ENCODE assay signal across 8 cellular contexts in the genomic region with DNA sequence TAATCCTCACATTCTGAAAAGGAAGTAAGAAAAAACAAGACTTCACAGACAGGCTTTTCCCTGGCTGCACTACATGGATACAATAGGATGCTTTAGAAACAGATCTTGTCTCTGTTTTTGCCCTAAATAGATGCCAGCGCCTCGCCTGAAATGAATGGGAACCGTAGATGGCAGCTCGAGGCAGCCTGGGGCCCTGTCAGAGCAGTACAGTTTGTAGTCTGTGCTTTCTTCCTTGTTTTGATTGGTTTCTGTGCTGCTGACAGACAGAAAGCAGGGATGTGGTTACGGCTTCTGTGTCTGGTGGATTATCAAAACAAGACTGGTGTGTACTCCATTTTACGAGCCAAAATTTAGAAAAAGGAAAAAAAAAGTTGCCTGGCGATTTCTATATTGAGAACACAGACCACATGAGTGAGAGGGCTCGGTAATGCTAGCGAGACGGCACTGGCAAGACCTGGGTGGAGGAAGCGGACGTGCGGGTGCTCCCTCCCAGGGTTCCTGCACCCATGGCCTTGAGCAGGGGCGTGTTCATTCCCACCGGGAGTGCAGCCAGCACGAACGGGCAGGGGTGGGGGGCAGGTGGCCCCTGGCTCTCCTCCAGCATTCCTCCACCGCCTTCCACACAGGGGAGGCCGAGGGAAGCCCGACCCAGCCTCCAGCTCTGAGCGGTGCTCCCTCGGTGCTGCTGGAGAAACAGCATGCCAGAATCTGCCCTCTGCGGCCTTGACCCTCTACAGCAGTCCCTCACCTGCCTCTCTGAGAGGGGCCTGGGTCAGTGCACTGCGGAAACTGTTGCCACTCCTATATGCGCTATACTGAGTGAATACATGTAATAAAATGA. TPM values are rescaled to one million over a fixed set of nuclear protein-coding genes. Genes with fewer than 3 reads are reported as not detected.
DNase-seq lines count a peak whose midpoint lies in the region; ATAC-seq and TF ChIP-seq lines count a peak whose summit lies in the region.

No MANE protein-coding gene starts in this region.

- H3K4me1 ChIP-seq in BE2C (no peaks in the 10 kb centered on the region), left lung (peaks cover 24 to 92% of the 10 kb centered on the region in 2 donors)

- peaks cover 23% of the 10 kb centered on the region for H3K27me3 ChIP-seq in BE2C
- no peaks in the 10 kb centered on the region for H3K27me3 ChIP-seq in left lung

- H3K4me3 ChIP-seq in BE2C (ENCODE audit: low read depth, low read length) (peak overlapping the region; percentile 38), left lung (peak overlapping the region; percentile 34 to 56)

- TF ChIP-seq CTCF in BE2C (IDR thresholded peaks at IDR 0.05; ENCODE audit: low read depth, low read length) (no peak), activated B cell treated with CpG ODN at 0.5 μM for 24 hours (IDR thresholded peaks at IDR 0.05) (no peak), left lung (IDR thresholded peaks at IDR 0.05) (no peak)

- H3K4me1 Mint-ChIP-seq in activated B cell treated with CpG ODN at 0.5 μM for 24 hours = peaks cover 83% of the 10 kb centered on the region

- intact Hi-C loops in activated B cell treated with CpG ODN at 0.5 μM for 24 hours (cut with micrococcal nuclease) (loop anchor here (1.0 to 10.0 kb wide), 9 partner anchors 43 to 695 kb away; a partner anchor contains a TSS), left lung (cut with DNase I) (no loop called here)

- no peaks in the 10 kb centered on the region for H3K36me3 ChIP-seq in BE2C
- no peaks in the 10 kb centered on the region for H3K36me3 ChIP-seq in left lung

- H3K27ac ChIP-seq in left lung = peak overlapping the region; percentile 89 to 95

- peaks cover 5% of the 10 kb centered on the region for H3K36me3 Mint-ChIP-seq in activated B cell treated with CpG ODN at 0.5 μM for 24 hours (ENCODE audit: low read depth)

- ATAC-seq in GM19438 (IDR thresholded peaks at IDR 0.05; ENCODE audit: low read depth, unreplicated experiment) = peak; percentile 48
- ATAC-seq in HG03469 (IDR thresholded peaks at IDR 0.05; ENCODE audit: unreplicated experiment) = peak; percentile 31
- peak; percentile 60 for ATAC-seq in activated B cell treated with CpG ODN at 0.5 μM for 24 hours (ENCODE audit: low read depth)
- peak; percentile 73 for ATAC-seq in left lung

- POLR2A ChIA-PET in activated B cell treated with CpG ODN at 0.5 μM for 24 hours (lab: Charles Lee) = interaction anchor here (0.9 to 1.2 kb wide), 2 partner anchors 896 to 1914 kb away, joined by 3 read pairs; no protein-coding TSS in a partner anchor

- H3K9me3 Mint-ChIP-seq in activated B cell treated with CpG ODN at 0.5 μM for 24 hours = no peaks in the 10 kb centered on the region

- peak overlapping the region; percentile 87 for H3K4me3 Mint-ChIP-seq in activated B cell treated with CpG ODN at 0.5 μM for 24 hours

- H3K27ac Mint-ChIP-seq in activated B cell treated with CpG ODN at 0.5 μM for 24 hours = peak overlapping the region; percentile 95

- CTCF ChIA-PET in activated B cell treated with CpG ODN at 0.5 μM for 24 hours (lab: Charles Lee) = no interaction called here

- H3K9me3 ChIP-seq in BE2C (no peaks in the 10 kb centered on the region), left lung (no peaks in the 10 kb centered on the region)

- DNase-seq in BE2C (no peak), activated B cell treated with CpG ODN at 0.5 μM for 24 hours (no peak), cerebellum (ENCODE audit: low spot score) (peak; percentile 8), left lung (peak; percentile 80 to 88), DMS153 (lab: John Stamatoyannopoulos, UW) (no peak)
- peak; percentile 65 for DNase-seq in stimulated activated CD8-positive, alpha-beta memory T cell treated with anti-CD3 and anti-CD28 coated beads, Interleukin-4, amount 100 ng/mL, for 48 hours

- H3K27me3 Mint-ChIP-seq in activated B cell treated with CpG ODN at 0.5 μM for 24 hours = no peaks in the 10 kb centered on the region

RNA-seq across cellular contexts. Expression of a gene that starts 37.5 kb away (rescaled TPM):
- not detected for polyA plus RNA-seq in BE2C (2012; ENCODE audit: insufficient read depth, insufficient read length, low read depth)
- total RNA-seq in activated B cell treated with CpG ODN at 0.5 μM for 24 hours (not detected in 2 replicates), cerebellum (not detected), left lung (under 1 TPM in 1 of 2 donors, not detected in 1; 0.18 TPM)

Comparison
In these comparisons a context has a peak if more than half of its experiments do, and no peak if none do; other contexts are left out.
1. DNase-seq: peak in cerebellum (single experiment), left lung (2 of 2) and stimulated activated CD8-positive, alpha-beta memory T cell treated with anti-CD3 and anti-CD28 coated beads, Interleukin-4, amount 100 ng/mL, for 48 hours (single experiment); none in BE2C (single experiment), activated B cell treated with CpG ODN at 0.5 μM for 24 hours (single experiment) and DMS153 (single experiment).
2. Peak in every context shown above with its lines, with median percentiles within 50 percentile points of each other: ATAC-seq.